6 cellular contexts compared by ENCODE assay signal in genomic region chr1:2916706-2917105, GRCh38.
"Had no signal": no experiment of that assay in that cellular context is flagged by ENCODE, and none has a peak within 500 bp of the region (broad histone marks: within the 10 kb centered on the region; RNA-seq: fewer than 3 reads in every experiment).

No MANE protein-coding gene starts in this region.

- H3K27ac ChIP-seq: GM23248 had no signal

- ATAC-seq: HCT116 had no signal

- H3K4me1 Mint-ChIP-seq: IgD-negative memory B cell had no signal

- H3K4me3 Mint-ChIP-seq: HFFc6, IgD-negative memory B cell had no signal

- H3K36me3 Mint-ChIP-seq: IgD-negative memory B cell had no signal

- DNase-seq: GM23248, GOT3, H7, HFFc6 had no signal

- H3K27ac Mint-ChIP-seq: HFFc6 had no signal
